18 cellular contexts compared by ENCODE assay signal in the genomic region with DNA sequence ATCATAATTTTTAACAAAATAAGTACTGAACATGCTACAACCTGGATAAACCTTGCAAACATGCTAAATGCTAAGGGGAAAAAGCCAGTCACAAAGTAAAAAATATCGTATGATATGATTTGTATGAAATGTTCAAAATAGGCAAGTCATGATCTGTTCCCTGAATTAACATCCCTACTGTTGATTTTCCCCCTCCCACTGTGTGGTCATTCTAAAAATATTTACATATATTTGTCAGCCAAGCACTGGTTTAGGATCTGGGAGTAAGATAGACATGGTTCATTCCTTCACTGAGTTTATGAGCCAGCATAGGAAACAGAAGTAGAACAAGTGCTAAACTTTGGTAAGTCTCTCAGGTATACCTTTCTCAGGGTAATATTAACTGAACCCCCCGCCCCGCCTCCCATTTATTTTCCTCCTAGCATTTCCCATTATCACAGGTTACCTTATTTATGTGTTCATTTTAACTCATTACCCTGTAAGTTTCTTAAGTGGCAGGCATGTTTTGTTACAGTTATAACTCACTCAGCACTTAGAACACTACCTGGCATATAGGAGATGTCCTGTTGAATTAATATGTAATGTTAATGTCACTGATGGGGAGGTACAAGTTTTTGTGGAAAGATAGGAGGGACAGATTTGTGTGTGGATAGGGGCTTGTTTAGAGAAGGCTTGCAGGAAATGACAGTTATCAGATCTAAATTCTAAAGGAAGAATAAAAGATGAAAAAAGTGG. TPM values are rescaled to one million over a fixed set of nuclear protein-coding genes. Genes with fewer than 3 reads are reported as not detected.
DNase-seq lines count a peak whose midpoint lies in the region; ATAC-seq and TF ChIP-seq lines count a peak whose summit lies in the region.
"Had no signal": no experiment of that assay in that cellular context is flagged by ENCODE, and none has a peak within 500 bp of the region (broad histone marks: within the 10 kb centered on the region; RNA-seq: fewer than 3 reads in every experiment).

No MANE protein-coding gene starts in this region.

- peaks cover 50 to 64% of the 10 kb centered on the region in 2 experiments for H3K36me3 ChIP-seq in HEK293 (ENCODE audit: control insufficient read depth in 2 of 2, insufficient read depth in 1 of 2, low read length in 2 of 2)

- no peaks in the 10 kb centered on the region for H3K9me3 ChIP-seq in HEK293 (ENCODE audit: control insufficient read depth, insufficient read depth, low read depth, low read length)
- H3K9me3 ChIP-seq: esophagus squamous epithelium had no signal

- CTCF ChIA-PET in HEK293 (lab: Yijun Ruan, JAX), result interaction anchor here (0.6 kb wide), 1 partner anchor 801 kb away, joined by 3 read pairs; no protein-coding TSS in a partner anchor

- H3K27ac ChIP-seq in HEK293 (ENCODE audit: extremely low read depth, low read depth, low read length), result no peak overlapping the region
- H3K27ac ChIP-seq: esophagus squamous epithelium, KMS-11 had no signal

- no peaks in the 10 kb centered on the region for H3K4me1 ChIP-seq in HEK293 (ENCODE audit: control insufficient read depth, insufficient read depth, low read length)
- H3K4me1 ChIP-seq: esophagus squamous epithelium had no signal

- no peak overlapping the region for H3K4me3 ChIP-seq in HEK293 (ENCODE audit: low read depth, low read length)
- H3K4me3 ChIP-seq: esophagus squamous epithelium, lung had no signal

- DNase-seq in AG20443 (ENCODE audit: low spot score) (peak; percentile 34), amniotic epithelial cell (ENCODE audit: low read depth) (peak; percentile 17), glomerular visceral epithelial cell (ENCODE audit: extremely low spot score) (peak; percentile 18), T-helper 1 cell (no peak), foreskin melanocyte (no peak), dermis blood vessel endothelial cell (no peak)
- DNase-seq: esophagus squamous epithelium; GDM1; NCI-H1694 treated with DMSO at 0.1 percent for 48 hours; NCI-H69; SIG-M5; stimulated activated CD4-positive, alpha-beta T cell treated with anti-CD3 and anti-CD28 coated beads, Interleukin-4, amount 100 ng/mL, for 24 hours; stimulated activated naive CD4-positive, alpha-beta T cell had no signal

- POLR2A ChIA-PET in HEK293 (lab: Yijun Ruan, JAX), result interaction anchor here (0.6 to 1.1 kb wide), 2 partner anchors 13 to 31 kb away, joined by 3 to 4 read pairs; a partner anchor contains a TSS

- ATAC-seq in GM21447 (IDR thresholded peaks at IDR 0.05; ENCODE audit: unreplicated experiment), result no peak
- ATAC-seq: sciatic nerve had no signal

- TF ChIP-seq CTCF in HEK293 (tag by site-specific recombination; IDR thresholded peaks at IDR 0.05), result no peak

TF ChIP-seq in HEK293, 187 proteins besides CTCF, POLR2A, EP300 and RAD21:
- TF ChIP-seq KLF10 (tag by site-specific recombination; IDR thresholded peaks at IDR 0.05), result no peak
- TF ChIP-seq, protein P1, sequence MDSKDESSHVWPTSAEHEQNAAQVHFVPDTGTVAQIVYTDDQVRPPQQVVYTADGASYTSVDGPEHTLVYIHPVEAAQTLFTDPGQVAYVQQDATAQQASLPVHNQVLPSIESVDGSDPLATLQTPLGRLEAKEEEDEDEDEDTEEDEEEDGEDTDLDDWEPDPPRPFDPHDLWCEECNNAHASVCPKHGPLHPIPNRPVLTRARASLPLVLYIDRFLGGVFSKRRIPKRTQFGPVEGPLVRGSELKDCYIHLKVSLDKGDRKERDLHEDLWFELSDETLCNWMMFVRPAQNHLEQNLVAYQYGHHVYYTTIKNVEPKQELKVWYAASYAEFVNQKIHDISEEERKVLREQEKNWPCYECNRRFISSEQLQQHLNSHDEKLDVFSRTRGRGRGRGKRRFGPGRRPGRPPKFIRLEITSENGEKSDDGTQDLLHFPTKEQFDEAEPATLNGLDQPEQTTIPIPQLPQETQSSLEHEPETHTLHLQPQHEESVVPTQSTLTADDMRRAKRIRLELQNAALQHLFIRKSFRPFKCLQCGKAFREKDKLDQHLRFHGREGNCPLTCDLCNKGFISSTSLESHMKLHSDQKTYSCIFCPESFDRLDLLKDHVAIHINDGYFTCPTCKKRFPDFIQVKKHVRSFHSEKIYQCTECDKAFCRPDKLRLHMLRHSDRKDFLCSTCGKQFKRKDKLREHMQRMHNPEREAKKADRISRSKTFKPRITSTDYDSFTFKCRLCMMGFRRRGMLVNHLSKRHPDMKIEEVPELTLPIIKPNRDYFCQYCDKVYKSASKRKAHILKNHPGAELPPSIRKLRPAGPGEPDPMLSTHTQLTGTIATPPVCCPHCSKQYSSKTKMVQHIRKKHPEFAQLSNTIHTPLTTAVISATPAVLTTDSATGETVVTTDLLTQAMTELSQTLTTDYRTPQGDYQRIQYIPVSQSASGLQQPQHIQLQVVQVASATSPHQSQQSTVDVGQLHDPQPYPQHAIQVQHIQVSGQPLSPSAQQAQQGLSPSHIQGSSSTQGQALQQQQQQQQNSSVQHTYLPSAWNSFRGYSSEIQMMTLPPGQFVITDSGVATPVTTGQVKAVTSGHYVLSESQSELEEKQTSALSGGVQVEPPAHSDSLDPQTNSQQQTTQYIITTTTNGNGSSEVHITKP (tag by site-specific recombination; IDR thresholded peaks at IDR 0.05), result peak; percentile 55; the same call in 1 of the 2 replicates

RNA-seq across cellular contexts. Expression of a gene that starts 12.3 kb away (rescaled TPM):
- 236 and 706 TPM in 2 replicates for total RNA-seq in dermis blood vessel endothelial cell

RNA-seq across cellular contexts. Expression of a gene that starts 12.4 kb away (rescaled TPM):
- total RNA-seq in dermis blood vessel endothelial cell, result 76.6 and 85.2 TPM in 2 replicates

RNA-seq across cellular contexts. Expression of a gene that starts 24.8 kb away (rescaled TPM):
- total RNA-seq in dermis blood vessel endothelial cell, result 17.5 and 22.5 TPM in 2 replicates

Comparison
In these comparisons a context has a peak if more than half of its experiments do, and no peak if none do; other contexts are left out.
1. DNase-seq: peak in AG20443 (single experiment), amniotic epithelial cell (single experiment) and glomerular visceral epithelial cell (single experiment); none in T-helper 1 cell (0 of 5), foreskin melanocyte (single experiment) and dermis blood vessel endothelial cell (single experiment).